ENCODE assay signal across 8 cellular contexts in the genomic region with DNA sequence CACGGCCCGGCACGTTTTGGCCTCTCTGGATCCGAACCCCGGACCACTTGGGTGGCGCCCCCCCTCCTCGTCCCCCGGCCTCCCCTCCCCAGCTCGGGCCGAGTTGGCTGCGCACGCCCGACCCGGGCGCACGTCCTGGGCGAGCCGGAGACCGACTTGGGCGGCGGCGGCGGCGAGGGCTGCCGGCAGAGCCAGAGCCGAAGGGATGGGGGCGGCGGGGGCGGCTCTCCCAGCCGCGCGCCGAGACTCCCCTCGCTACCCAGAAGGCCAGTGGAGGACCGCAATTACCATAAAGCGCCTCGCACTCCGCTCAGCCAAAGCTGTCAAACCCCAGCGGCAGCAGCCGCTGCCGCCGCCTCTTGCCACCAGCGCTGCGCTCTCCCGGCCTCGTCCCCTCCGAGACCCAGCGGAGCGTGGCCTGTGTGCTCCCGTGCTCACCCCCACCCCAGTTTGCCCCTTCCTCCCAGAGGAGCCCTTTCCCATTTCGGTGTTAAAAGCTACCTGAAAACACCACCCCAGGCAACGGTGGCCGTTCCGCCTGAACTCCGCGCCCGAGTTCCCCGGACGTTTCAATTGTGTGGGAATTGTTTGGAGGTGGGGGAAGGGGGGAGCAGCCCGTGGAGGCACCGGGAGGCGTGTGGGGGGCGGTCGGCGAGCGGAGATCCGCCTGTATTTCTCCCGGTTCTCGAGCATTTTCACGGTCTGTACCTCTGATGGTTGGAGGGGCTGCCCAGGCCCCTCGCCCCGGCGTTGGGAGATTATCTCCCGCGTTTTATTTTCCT. TPM values are rescaled to one million over a fixed set of nuclear protein-coding genes. Genes with fewer than 3 reads are reported as not detected.
DNase-seq lines count a peak whose midpoint lies in the region; ATAC-seq and TF ChIP-seq lines count a peak whose summit lies in the region.

No MANE protein-coding gene starts in this region.

- H3K36me3 Mint-ChIP-seq in activated CD4-positive, alpha-beta T cell treated with anti-CD3 and anti-CD28 coated beads, Interleukin-2, amount 10 ng/mL, durations not matched to agents 24 days and 14 days (ENCODE audit: low read depth) = peaks cover 10% of the 10 kb centered on the region
- H3K36me3 Mint-ChIP-seq in nephron (ENCODE audit: low read depth) = no peaks in the 10 kb centered on the region

- TF ChIP-seq POLR2A in GM18951 (IDR thresholded peaks at IDR 0.05; ENCODE audit: extremely low read depth, insufficient read depth, insufficient read length) (peak; percentile 52), NB4 (IDR thresholded peaks at IDR 0.05; ENCODE audit: extremely low read depth, insufficient read length) (peak; percentile 46)

- peak overlapping the region; percentile 64 for H3K4me3 ChIP-seq in NB4 (ENCODE audit: low read depth, low read length)

- intact Hi-C loops in activated CD4-positive, alpha-beta T cell treated with anti-CD3 and anti-CD28 coated beads, Interleukin-2, amount 10 ng/mL, durations not matched to agents 24 days and 14 days (cut with micrococcal nuclease) = loop anchor here (1.0 to 10.0 kb wide), 5 partner anchors 8 to 1294 kb away; partner anchors contain the start of gene MID1IP1

- in situ Hi-C loops in GM18951 (cut with MboI; ENCODE audit: low sequenced_read_pairs, unreplicated experiment) = no loop called here

- H3K4me3 Mint-ChIP-seq in activated CD4-positive, alpha-beta T cell treated with anti-CD3 and anti-CD28 coated beads, Interleukin-2, amount 10 ng/mL, durations not matched to agents 24 days and 14 days = peak overlapping the region; percentile 85
- H3K4me3 Mint-ChIP-seq in nephron = peak overlapping the region; percentile 84 to 91 (median 90)

- H3K9me3 Mint-ChIP-seq in activated CD4-positive, alpha-beta T cell treated with anti-CD3 and anti-CD28 coated beads, Interleukin-2, amount 10 ng/mL, durations not matched to agents 24 days and 14 days = no peaks in the 10 kb centered on the region
- H3K9me3 Mint-ChIP-seq in nephron = peaks cover 7% of the 10 kb centered on the region

- ATAC-seq in esophagus mucosa (peak; percentile 18), HG03039 (IDR thresholded peaks at IDR 0.05; ENCODE audit: unreplicated experiment) (no peak)

- H3K27ac Mint-ChIP-seq in activated CD4-positive, alpha-beta T cell treated with anti-CD3 and anti-CD28 coated beads, Interleukin-2, amount 10 ng/mL, durations not matched to agents 24 days and 14 days = peak overlapping the region; percentile 92
- peak overlapping the region; percentile 73 to 88 (median 79) for H3K27ac Mint-ChIP-seq in nephron

- H3K4me1 Mint-ChIP-seq in activated CD4-positive, alpha-beta T cell treated with anti-CD3 and anti-CD28 coated beads, Interleukin-2, amount 10 ng/mL, durations not matched to agents 24 days and 14 days = peaks cover 19% of the 10 kb centered on the region
- peaks cover 34% of the 10 kb centered on the region for H3K4me1 Mint-ChIP-seq in nephron

- TF ChIP-seq CTCF in NB4 (IDR thresholded peaks at IDR 0.05; ENCODE audit: low read depth, low read length) (no peak), nephron (IDR thresholded peaks at IDR 0.05; ENCODE audit: unreplicated experiment in 3 of 3) (no peak)

- DNase-seq in C1 segment of cervical spinal cord (lab: John Stamatoyannopoulos, UW) (peak in 8 of 14 donors; percentile 31 to 68 (median 53)), NB4 (ENCODE audit: low read depth) (peak; percentile 81), mesenteric fat pad (ENCODE audit: low spot score) (no peak)
- DNase-seq in activated CD4-positive, alpha-beta T cell treated with anti-CD3 and anti-CD28 coated beads, Interleukin-2, amount 10 ng/mL, durations not matched to agents 24 days and 14 days = peak; percentile 88

- no peaks in the 10 kb centered on the region for H3K27me3 Mint-ChIP-seq in activated CD4-positive, alpha-beta T cell treated with anti-CD3 and anti-CD28 coated beads, Interleukin-2, amount 10 ng/mL, durations not matched to agents 24 days and 14 days
- H3K27me3 Mint-ChIP-seq in nephron (ENCODE audit: low read depth) = peaks cover 9% of the 10 kb centered on the region

RNA-seq across cellular contexts. Expression of gene BCOR, which starts 0.7 kb away (rescaled TPM):
- 61.0 and 64.5 TPM in 2 replicates for total RNA-seq in activated CD4-positive, alpha-beta T cell treated with anti-CD3 and anti-CD28 coated beads, Interleukin-2, amount 10 ng/mL, durations not matched to agents 24 days and 14 days
- total RNA-seq in esophagus mucosa (16.2 TPM), mesenteric fat pad (20.5 TPM)
